ENCODE assay signal across 10 cellular contexts in genomic region chr4:101306764-101307615, GRCh38. TPM values are rescaled to one million over a fixed set of nuclear protein-coding genes. Genes with fewer than 3 reads are reported as not detected.
DNase-seq lines count a peak whose midpoint lies in the region; ATAC-seq and TF ChIP-seq lines count a peak whose summit lies in the region.
"Had no signal": no experiment of that assay in that cellular context is flagged by ENCODE, and none has a peak within 500 bp of the region (broad histone marks: within the 10 kb centered on the region; RNA-seq: fewer than 3 reads in every experiment).

No MANE protein-coding gene starts in this region.

- H3K9me3 ChIP-seq in upper lobe of left lung (no peaks in the 10 kb centered on the region), transverse colon (no peaks in the 10 kb centered on the region)
- H3K9me3 ChIP-seq: colonic mucosa had no signal

- peak overlapping the region; percentile 36 to 83 for H3K4me3 Mint-ChIP-seq in activated T-cell treated with anti-CD3 and anti-CD28 coated beads, Interleukin-2, amount 50 U/mL, for 72 hours

- WGBS in upper lobe of left lung, 2 donors = 49 to 51% methylated on average over 4 of the region's 4 CpGs
- WGBS in transverse colon (ENCODE audit: low coverage in 1 of 2), 2 donors = 73 to 79% methylated on average over 4 of the region's 4 CpGs

- ATAC-seq in activated T-cell treated with anti-CD3 and anti-CD28 coated beads, Interleukin-2, amount 50 U/mL, for 72 hours (replicated peaks in 1 of 2) = peak in 1 of 2 donors; percentile 9
- ATAC-seq in HG03066 (IDR thresholded peaks at IDR 0.05; ENCODE audit: low read depth, unreplicated experiment) (peak; percentile 7), upper lobe of left lung (ENCODE audit: low FRiP score in 2 of 2) (peak; percentile 52 to 70)

- TF ChIP-seq EP300 in upper lobe of left lung (IDR thresholded peaks at IDR 0.05) = no peak
- no peak for TF ChIP-seq EP300 in transverse colon (IDR thresholded peaks at IDR 0.05; ENCODE audit: low read depth)

- no peak for DNase-seq in activated T-cell treated with anti-CD3 and anti-CD28 coated beads, Interleukin-2, amount 50 U/mL, for 72 hours
- DNase-seq in activated T-cell treated with anti-CD3 and anti-CD28 coated beads for 4 hours = no peak
- DNase-seq in cerebellar cortex (ENCODE audit: low spot score) = peak; percentile 74
- no peak for DNase-seq in upper lobe of left lung
- DNase-seq in stimulated activated CD4-positive, alpha-beta T cell treated with anti-CD3 and anti-CD28 coated beads, Interleukin-4, amount 100 ng/mL, for 1 hour = no peak
- DNase-seq in transverse colon = no peak
- DNase-seq in NCI-H510A treated with DMSO at 0.1 percent for 48 hours (lab: John Stamatoyannopoulos, UW) = no peak
- DNase-seq: colonic mucosa, NCI-H1105 treated with DMSO at 0.1 percent for 48 hours had no signal

- H3K27ac Mint-ChIP-seq in activated T-cell treated with anti-CD3 and anti-CD28 coated beads, Interleukin-2, amount 50 U/mL, for 72 hours = no peak overlapping the region

- no peak for TF ChIP-seq POLR2A in upper lobe of left lung (IDR thresholded peaks at IDR 0.05)
- no peak for TF ChIP-seq POLR2A in transverse colon (IDR thresholded peaks at IDR 0.05)

- intact Hi-C loops in transverse colon (cut with DNase I; ENCODE audit: low total_unique reads) = no loop called here

- H3K4me3 ChIP-seq in upper lobe of left lung (peak overlapping the region in 3 of 4 donors; percentile 13 to 29 (median 13)), transverse colon (no peak overlapping the region)
- H3K4me3 ChIP-seq: colonic mucosa had no signal

- H3K36me3 ChIP-seq in upper lobe of left lung (no peaks in the 10 kb centered on the region), transverse colon (no peaks in the 10 kb centered on the region)
- H3K36me3 ChIP-seq: colonic mucosa had no signal

- no peak for TF ChIP-seq CTCF in upper lobe of left lung (IDR thresholded peaks at IDR 0.05)
- no peak for TF ChIP-seq CTCF in transverse colon (IDR thresholded peaks at IDR 0.05)

- no peaks in the 10 kb centered on the region for H3K9me3 Mint-ChIP-seq in activated T-cell treated with anti-CD3 and anti-CD28 coated beads, Interleukin-2, amount 50 U/mL, for 72 hours

- H3K27me3 ChIP-seq in upper lobe of left lung = no peaks in the 10 kb centered on the region
- H3K27me3 ChIP-seq in transverse colon = no peaks in the 10 kb centered on the region
- H3K27me3 ChIP-seq: colonic mucosa had no signal

- in situ Hi-C loops in transverse colon (cut with MboI; ENCODE audit: low pct_ligation_motif_present in 1 of 4, low pct_unique_long_range_greater_than_20kb in 1 of 4, low sequenced_read_pairs in 3 of 4) = no loop called here

- peaks cover 27% of the 10 kb centered on the region for H3K4me1 Mint-ChIP-seq in activated T-cell treated with anti-CD3 and anti-CD28 coated beads, Interleukin-2, amount 50 U/mL, for 72 hours (ENCODE audit: low read depth)

- H3K36me3 Mint-ChIP-seq in activated T-cell treated with anti-CD3 and anti-CD28 coated beads, Interleukin-2, amount 50 U/mL, for 72 hours (ENCODE audit: insufficient read depth in 2 of 2) = no peaks in the 10 kb centered on the region

- H3K27ac ChIP-seq in upper lobe of left lung (peak overlapping the region; percentile 36 to 72 (median 62)), transverse colon (no peak overlapping the region)
- H3K27ac ChIP-seq: colonic mucosa had no signal

- H3K4me1 ChIP-seq in upper lobe of left lung (peaks cover 18 to 29% (median 26%) of the 10 kb centered on the region in 4 donors), transverse colon (peaks cover 0 to 18% (median 9%) of the 10 kb centered on the region in 4 donors)
- H3K4me1 ChIP-seq: colonic mucosa had no signal

- H3K27me3 Mint-ChIP-seq in activated T-cell treated with anti-CD3 and anti-CD28 coated beads, Interleukin-2, amount 50 U/mL, for 72 hours (ENCODE audit: low read depth) = no peaks in the 10 kb centered on the region

RNA-seq across cellular contexts. Expression of gene PPP3CA, which starts 40.3 kb away (rescaled TPM):
- total RNA-seq in activated T-cell treated with anti-CD3 and anti-CD28 coated beads, Interleukin-2, amount 50 U/mL, for 72 hours = 10 to 100 TPM; 11.3 to 15.6 TPM
- total RNA-seq in upper lobe of left lung (10 to 100 TPM; 28.3 to 62.0 (median 50.0) TPM), transverse colon (10 to 100 TPM; 29.2 to 50.7 (median 37.7) TPM)

Comparison
In these comparisons a context has a peak if more than half of its experiments do, and no peak if none do; other contexts are left out.
1. H3K27ac ChIP-seq: peak in upper lobe of left lung (4 of 4); none in transverse colon (0 of 4).
2. H3K4me3 ChIP-seq: peak in upper lobe of left lung (3 of 4); none in transverse colon (0 of 4).